ENCODE assay signal across 28 cellular contexts in genomic region chr4:51909236-51909703, GRCh38.
DNase-seq lines count a peak whose midpoint lies in the region; ATAC-seq, FAIRE-seq and TF ChIP-seq lines count a peak whose summit lies in the region.
"Had no signal": no experiment of that assay in that cellular context is flagged by ENCODE, and none has a peak within 500 bp of the region (broad histone marks: within the 10 kb centered on the region; RNA-seq: fewer than 3 reads in every experiment).

No MANE protein-coding gene starts in this region.

- peaks cover 25 to 51% of the 10 kb centered on the region in 2 donors for H3K36me3 ChIP-seq in muscle layer of duodenum (ENCODE audit: control insufficient read depth in 1 of 2, insufficient read depth in 2 of 2, low read length in 2 of 2)

- H3K27ac ChIP-seq in muscle layer of duodenum (ENCODE audit: low read length), result peak overlapping the region; percentile 46
- H3K27ac ChIP-seq: HL-60, SJCRH30, tibial artery had no signal

- H3K4me3 ChIP-seq in muscle layer of duodenum (ENCODE audit: low read depth in 1 of 2, low read length in 2 of 2), result no peak overlapping the region
- H3K4me3 ChIP-seq: SJCRH30, tibial artery had no signal

- H3K4me1 ChIP-seq in muscle layer of duodenum (ENCODE audit: control insufficient read depth in 1 of 2, insufficient read depth in 2 of 2, low read length in 2 of 2), result no peaks in the 10 kb centered on the region
- H3K4me1 ChIP-seq: SJCRH30 had no signal

- no peaks in the 10 kb centered on the region for H3K9me3 ChIP-seq in muscle layer of duodenum (ENCODE audit: control insufficient read depth in 1 of 2, low read length in 2 of 2)
- H3K9me3 ChIP-seq: SJCRH30, tibial artery had no signal

- DNase-seq in COLO668 (lab: John Stamatoyannopoulos, UW; ENCODE audit: unreplicated experiment) (peak; percentile 57), NOMO-1 (lab: John Stamatoyannopoulos, UW; ENCODE audit: unreplicated experiment in 2 of 2) (peak; percentile 37 to 66), HTR-8/SVneo (ENCODE audit: insufficient read length, low spot score) (no peak), NCI-H2227 treated with DMSO at 0.1 percent for 48 hours (lab: John Stamatoyannopoulos, UW) (no peak)
- DNase-seq: activated CD4-positive, alpha-beta memory T cell treated with anti-CD3 and anti-CD28 coated beads for 36 hours; activated CD4-positive, CD25-positive, alpha-beta regulatory T cell treated with anti-CD3 and anti-CD28 coated beads, Interleukin-2, amount 50 U/mL, for 72 hours; activated CD8-positive, alpha-beta memory T cell treated with anti-CD3 and anti-CD28 coated beads, Interleukin-2, amount 50 U/mL, for 4 hours; anterior cingulate cortex; CD8-positive, alpha-beta memory T cell; cortex of kidney; DND-41; NCI-H1105; NCI-H187 treated with DMSO at 0.1 percent for 48 hours; NCI-H2171 treated with DMSO at 0.1 percent for 48 hours; NCI-H524; nucleus accumbens; SJCRH30; stimulated activated CD4-positive, alpha-beta T cell treated with anti-CD3 and anti-CD28 coated beads, Interleukin-2, amount 100 ng/mL, for 24 hours; T-cell; tibial artery had no signal

- H3K27me3 ChIP-seq in muscle layer of duodenum (ENCODE audit: low read depth, low read length), result no peaks in the 10 kb centered on the region
- H3K27me3 ChIP-seq: SJCRH30, tibial artery had no signal

- no peak for FAIRE-seq in HTR-8/SVneo (lab: Jason Lieb, UNC)
- FAIRE-seq: frontal cortex, RCC 7860 had no signal

- peak; percentile 64 for ATAC-seq in esophagus mucosa
- no peak for ATAC-seq in SK-N-SH treated with all-trans-retinoic acid at 6 μM for 48 hours
- no peak for ATAC-seq in GM21390 (IDR thresholded peaks at IDR 0.05; ENCODE audit: unreplicated experiment)
- ATAC-seq: activated naive CD4-positive, alpha-beta T cell treated with anti-CD3 and anti-CD28 coated beads, Interleukin-2, amount 50 U/mL, for 72 hours; T-cell had no signal

TF ChIP-seq in SK-N-SH treated with all-trans-retinoic acid at 6 μM for 48 hours, 23 proteins besides CTCF, POLR2A, EP300 and RAD21:
- no peak for TF ChIP-seq SNAI2 (CRISPR knock-in tag; IDR thresholded peaks at IDR 0.05)

Comparison
In these comparisons a context has a peak if more than half of its experiments do, and no peak if none do; other contexts are left out.
1. DNase-seq: peak in COLO668 (single experiment) and NOMO-1 (2 of 2); none in HTR-8/SVneo (single experiment) and NCI-H2227 treated with DMSO at 0.1 percent for 48 hours (single experiment).